ENCODE assay signal across 17 cellular contexts in the genomic region with DNA sequence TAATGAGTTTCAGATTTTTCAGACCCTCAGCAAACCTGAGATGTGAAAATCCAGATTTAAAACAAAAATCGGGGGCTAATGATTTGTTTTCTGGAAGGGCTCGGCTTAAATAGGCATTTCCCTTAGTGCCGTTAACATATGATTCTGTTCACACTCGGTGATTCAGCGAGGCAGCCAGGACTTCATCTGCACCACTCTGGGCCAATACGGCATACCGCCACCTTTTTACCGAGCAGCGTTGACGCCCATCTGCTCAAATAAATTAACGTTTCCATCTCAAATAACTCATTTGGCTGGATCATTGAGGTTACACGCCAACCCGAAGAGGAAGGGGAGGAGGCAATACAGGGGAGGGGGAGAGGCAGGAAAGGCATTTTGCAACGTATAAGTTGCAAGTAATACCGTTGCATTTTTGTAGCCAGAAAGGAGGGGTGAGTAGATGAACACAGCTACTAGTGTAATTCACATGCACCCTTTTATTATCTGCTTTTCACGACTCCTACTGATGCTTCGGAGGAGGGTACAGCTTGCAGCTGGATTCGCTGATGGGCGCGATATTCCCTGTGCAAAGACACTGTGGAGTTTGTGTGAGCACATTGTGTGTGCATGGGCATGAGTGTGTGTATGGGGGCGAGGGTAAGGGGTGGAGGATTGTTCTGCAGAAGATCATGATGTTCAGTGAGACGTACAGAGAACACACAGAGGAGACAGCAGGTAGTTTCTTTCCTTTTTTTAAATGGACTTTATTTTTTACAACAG. TPM values are rescaled to one million over a fixed set of nuclear protein-coding genes. Genes with fewer than 3 reads are reported as not detected.
DNase-seq lines count a peak whose midpoint lies in the region; ATAC-seq and TF ChIP-seq lines count a peak whose summit lies in the region.
"Had no signal": no experiment of that assay in that cellular context is flagged by ENCODE, and none has a peak within 500 bp of the region (broad histone marks: within the 10 kb centered on the region; RNA-seq: fewer than 3 reads in every experiment).

No MANE protein-coding gene starts in this region.

- H3K27me3 ChIP-seq in heart left ventricle, result peaks cover 0 to 2% (median 0%) of the 10 kb centered on the region in 9 donors
- H3K27me3 ChIP-seq in testis, result no peaks in the 10 kb centered on the region
- H3K27me3 ChIP-seq: ascending aorta had no signal

- H3K36me3 ChIP-seq in heart left ventricle (no peaks in the 10 kb centered on the region), testis (ENCODE audit: low read depth, missing control alignments) (no peaks in the 10 kb centered on the region)
- H3K36me3 ChIP-seq: ascending aorta had no signal

- intact Hi-C loops in Right ventricle myocardium superior (cut with DNase I) (no loop called here), heart left ventricle (cut with DNase I) (loop anchor here in 9 of 10 donors (5.0 to 10.0 kb wide), 12 partner anchors 72 to 608 kb away; partner anchors contain the start of gene MED13L (in 1 of the 9)), testis (cut with DNase I; ENCODE audit: low total_unique reads) (no loop called here)

- TF ChIP-seq CTCF in heart left ventricle (IDR thresholded peaks at IDR 0.05), result no peak
- TF ChIP-seq CTCF in foreskin fibroblast (IDR thresholded peaks at IDR 0.05; ENCODE audit: low read depth, low read length), result no peak
- no peak for TF ChIP-seq CTCF in testis (IDR thresholded peaks at IDR 0.05)

- no peaks in the 10 kb centered on the region for H3K9me3 ChIP-seq in heart left ventricle
- no peaks in the 10 kb centered on the region for H3K9me3 ChIP-seq in testis
- H3K9me3 ChIP-seq: ascending aorta had no signal

- TF ChIP-seq POLR2A in heart left ventricle (IDR thresholded peaks at IDR 0.05) (no peak), testis (IDR thresholded peaks at IDR 0.05) (no peak)

- ATAC-seq in Right ventricle myocardium superior (ENCODE audit: poor library complexity), result peak; percentile 37
- ATAC-seq in heart left ventricle, result no peak
- ATAC-seq in HG02885 (IDR thresholded peaks at IDR 0.05; ENCODE audit: poor library complexity, unreplicated experiment), result no peak
- no peak for ATAC-seq in HG03108 (IDR thresholded peaks at IDR 0.05; ENCODE audit: unreplicated experiment)
- ATAC-seq: activated T-cell treated with anti-CD3 and anti-CD28 coated beads, Interleukin-2, amount 50 U/mL, for 4 hours; stimulated activated memory B cell treated with anti-CD40 and anti-IgM and Interleukin-4, amounts not matched to agents 10 μg/mL and 1 μg/mL and 100 μg/mL, for 72 hours had no signal

- H3K4me1 ChIP-seq in heart left ventricle (peaks cover 0 to 33% (median 11%) of the 10 kb centered on the region in 12 donors), testis (peaks cover 28% of the 10 kb centered on the region)
- H3K4me1 ChIP-seq: parathyroid adenoma had no signal

- H3K4me3 ChIP-seq in heart left ventricle (peak overlapping the region in 2 of 12 donors; percentile 13 to 15), foreskin fibroblast (ENCODE audit: low read depth in 1 of 2, low read length in 2 of 2) (peak overlapping the region; percentile 27 to 31), testis (no peak overlapping the region)
- H3K4me3 ChIP-seq: ascending aorta had no signal

- 73 to 86% (median 75%) methylated on average over 22 of the region's 22 CpGs for WGBS in heart left ventricle, 4 donors
- 31 to 44% methylated on average over 17 to 22 of the region's 22 CpGs for WGBS in testis, 2 donors

- no peak for DNase-seq in Right ventricle myocardium superior
- no peak for DNase-seq in heart left ventricle
- DNase-seq in NOMO-1 treated with DMSO at 0.1 percent for 48 hours (lab: John Stamatoyannopoulos, UW; ENCODE audit: unreplicated experiment), result peak; percentile 74
- DNase-seq in foreskin fibroblast, result peak; percentile 18 to 58
- peak; percentile 41 for DNase-seq in testis
- no peak for DNase-seq in kidney tubule cell (ENCODE audit: low spot score)
- DNase-seq: activated CD4-positive, CD25-positive, alpha-beta regulatory T cell treated with anti-CD3 and anti-CD28 coated beads, Interleukin-2, amount 50 U/mL, for 72 hours; activated T-cell treated with anti-CD3 and anti-CD28 coated beads, Interleukin-2, amount 50 U/mL, for 4 hours; endodermal cell; hypothalamus; NCI-H1105 treated with DMSO at 0.1 percent for 48 hours; NK-92 treated with Interleukin-12 subunit alpha and Interleukin-12 subunit beta, amount 100 ng/mL, for 24 hours had no signal

- H3K27ac ChIP-seq in heart left ventricle, result no peak overlapping the region
- H3K27ac ChIP-seq in testis, result no peak overlapping the region
- H3K27ac ChIP-seq: ascending aorta, parathyroid adenoma had no signal

RNA-seq across cellular contexts. Expression of gene MAP1LC3B2, which starts 45.9 kb away (rescaled TPM):
- total RNA-seq in Right ventricle myocardium superior, result 4.1 TPM
- 1 to 10 TPM in 8 of 9 donors, under 1 TPM in 1; 0.91 to 4.8 (median 2.3) TPM for total RNA-seq in heart left ventricle
- 1 to 10 TPM in 1 of 2 donors, under 1 TPM in 1; 0.91 to 5.4 TPM for polyA plus RNA-seq in heart left ventricle
- 1 to 10 TPM; 1.0 to 1.5 TPM for total RNA-seq in testis
- polyA plus RNA-seq in testis (ENCODE audit: insufficient read depth, low read depth, low replicate concordance), result 2.1 TPM
- total RNA-seq: ascending aorta had no signal

Comparison
In these comparisons a context has a peak if more than half of its experiments do, and no peak if none do; other contexts are left out.
1. intact Hi-C loops: an anchor here in heart left ventricle (5.0 to 10.0 kb wide); none called in Right ventricle myocardium superior and testis.
2. DNase-seq: peak in NOMO-1 treated with DMSO at 0.1 percent for 48 hours (single experiment), foreskin fibroblast (2 of 2) and testis (single experiment); none in Right ventricle myocardium superior (single experiment), heart left ventricle (0 of 5) and kidney tubule cell (single experiment).
3. H3K4me3 ChIP-seq: peak in foreskin fibroblast (2 of 2); none in testis (0 of 2).